10 cellular contexts compared by ENCODE assay signal in genomic region chr11:73312036-73312435, GRCh38. TPM values are rescaled to one million over a fixed set of nuclear protein-coding genes. Genes with fewer than 3 reads are reported as not detected.
DNase-seq lines count a peak whose midpoint lies in the region; TF ChIP-seq lines count a peak whose summit lies in the region.
"Had no signal": no experiment of that assay in that cellular context is flagged by ENCODE, and none has a peak within 500 bp of the region (broad histone marks: within the 10 kb centered on the region; RNA-seq: fewer than 3 reads in every experiment).

No MANE protein-coding gene starts in this region.

- intact Hi-C loops in colonic mucosa (cut with DNase I): no loop called here

- H3K4me1 ChIP-seq in colonic mucosa (no peaks in the 10 kb centered on the region), mesodermal cell (ENCODE audit: control insufficient read depth, insufficient read depth, low read length, poor library complexity, severe bottlenecking) (peaks cover 67% of the 10 kb centered on the region), subcutaneous abdominal adipose tissue (ENCODE audit: control insufficient read depth in 5 of 5, insufficient read depth in 5 of 5, low read length in 5 of 5) (peaks cover 14 to 96% (median 89%) of the 10 kb centered on the region in 5 donors)

- H3K27me3 ChIP-seq in colonic mucosa (no peaks in the 10 kb centered on the region), subcutaneous abdominal adipose tissue (ENCODE audit: control insufficient read depth in 5 of 5, insufficient read depth in 4 of 5, low read length in 5 of 5) (no peaks in the 10 kb centered on the region)

- DNase-seq in HFFc6 (no peak), colonic mucosa (no peak), SIG-M5 (lab: John Stamatoyannopoulos, UW) (no peak), NCI-H2081 (lab: John Stamatoyannopoulos, UW) (no peak), LoVo (ENCODE audit: low spot score) (no peak), AG08396 (ENCODE audit: low spot score) (no peak)
- DNase-seq: MV-4-11 had no signal

- H3K9me3 ChIP-seq in colonic mucosa (no peaks in the 10 kb centered on the region), mesodermal cell (ENCODE audit: control insufficient read depth, low read length) (no peaks in the 10 kb centered on the region), subcutaneous abdominal adipose tissue (ENCODE audit: control insufficient read depth in 5 of 5, low read length in 5 of 5) (no peaks in the 10 kb centered on the region)

- 83 to 86% methylated on average over 2 of the region's 2 CpGs for WGBS in mesodermal cell (ENCODE audit: insufficient coverage in 2 of 2), 2 experiments

- H3K4me3 Mint-ChIP-seq in HFFc6: peak overlapping the region; percentile 91

- H3K9me3 Mint-ChIP-seq in HFFc6: no peaks in the 10 kb centered on the region

- peaks cover 7% of the 10 kb centered on the region for H3K27me3 Mint-ChIP-seq in HFFc6 (ENCODE audit: insufficient read depth)

- H3K27ac ChIP-seq in colonic mucosa (peak overlapping the region; percentile 36), mesodermal cell (ENCODE audit: low read depth, low read length, severe bottlenecking) (no peak overlapping the region), subcutaneous abdominal adipose tissue (ENCODE audit: low read depth, low read length) (peak overlapping the region; percentile 72)

- peak overlapping the region; percentile 85 for H3K27ac Mint-ChIP-seq in HFFc6

- TF ChIP-seq CTCF in HFFc6 (IDR thresholded peaks at IDR 0.05) (no peak), colonic mucosa (IDR thresholded peaks at IDR 0.05) (no peak)

- H3K4me3 ChIP-seq in colonic mucosa: peak overlapping the region; percentile 15
- H3K4me3 ChIP-seq in mesodermal cell (ENCODE audit: extremely low read depth, insufficient read depth, low read length, poor library complexity, severe bottlenecking): peak overlapping the region; percentile 88
- H3K4me3 ChIP-seq in subcutaneous abdominal adipose tissue (ENCODE audit: low read depth in 1 of 5, low read length in 5 of 5): peak overlapping the region in 4 of 5 donors; percentile 62 to 82 (median 74)

- H3K36me3 ChIP-seq in colonic mucosa (no peaks in the 10 kb centered on the region), mesodermal cell (ENCODE audit: control insufficient read depth, insufficient read depth, low read length) (peaks cover 39% of the 10 kb centered on the region), subcutaneous abdominal adipose tissue (ENCODE audit: control insufficient read depth in 5 of 5, insufficient read depth in 5 of 5, low read length in 5 of 5) (peaks cover 0 to 3% (median 0%) of the 10 kb centered on the region in 5 donors)

- H3K9ac ChIP-seq in colonic mucosa (ENCODE audit: low read depth in 2 of 2, low read length in 2 of 2): no peak overlapping the region
- H3K9ac ChIP-seq in subcutaneous abdominal adipose tissue (ENCODE audit: low read length in 5 of 5): peak overlapping the region in 4 of 5 donors; percentile 0 to 71 (median 21)

- H3K4me1 Mint-ChIP-seq in HFFc6 (ENCODE audit: low read depth): peaks cover 75% of the 10 kb centered on the region

- H3K36me3 Mint-ChIP-seq in HFFc6 (ENCODE audit: low read depth): peaks cover 51% of the 10 kb centered on the region

RNA-seq across cellular contexts. Expression of gene ARHGEF17, which starts 4.0 kb away (rescaled TPM):
- total RNA-seq in HFFc6 (2021; fragmentation: NEBNext Ultra II Directional; extraction: Animal tissue kit (Norgen Biotek cat#: 25700)): 100 to 1,000 TPM in 2 of 6 experiments, 10 to 100 TPM in 4; 84.6 to 112 (median 92.1) TPM
- total RNA-seq in colonic mucosa: 10 to 100 TPM in 1 of 2 donors, 1 to 10 TPM in 1; 8.6 to 13.4 TPM
- polyA plus RNA-seq in mesodermal cell (2013, experiment 1 of 2): 83.9 TPM
- 71.8 TPM for polyA plus RNA-seq in mesodermal cell (2013, experiment 2 of 2)
- total RNA-seq: T-helper 1 cell treated with Interleukin-12 subunit alpha and Interleukin-12 subunit beta and Interleukin-4 antibody, amounts not matched to agents 30 ng/mL and 1 ng/mL, for 36 hours had no signal

RNA-seq across cellular contexts. Expression of gene P2RY6, which starts 39.9 kb away (rescaled TPM):
- total RNA-seq in HFFc6 (2021; fragmentation: NEBNext Ultra II Directional; extraction: Animal tissue kit (Norgen Biotek cat#: 25700)): 1 to 10 TPM in 4 of 6 experiments, under 1 TPM in 2; 0.54 to 2.4 (median 1.9) TPM
- total RNA-seq in colonic mucosa: 1 to 10 TPM in 1 of 2 donors, under 1 TPM in 1; 0.91 to 1.4 TPM
- 2.8 TPM for polyA plus RNA-seq in mesodermal cell (2013, experiment 1 of 2)
- 3.0 TPM for polyA plus RNA-seq in mesodermal cell (2013, experiment 2 of 2)
- total RNA-seq: T-helper 1 cell treated with Interleukin-12 subunit alpha and Interleukin-12 subunit beta and Interleukin-4 antibody, amounts not matched to agents 30 ng/mL and 1 ng/mL, for 36 hours had no signal

Comparison
In these comparisons a context has a peak if more than half of its experiments do, and no peak if none do; other contexts are left out.
1. H3K4me3 ChIP-seq: peak in every context shown above with its lines; median percentile 88 in mesodermal cell; 74 in subcutaneous abdominal adipose tissue; 15 in colonic mucosa.
2. H3K9ac ChIP-seq: peak in subcutaneous abdominal adipose tissue (4 of 5); none in colonic mucosa (0 of 2).
3. RNA of gene ARHGEF17, which starts 4.0 kb away (total RNA-seq): 84.6 to 112 TPM in HFFc6; 8.6 to 13.4 TPM in colonic mucosa; every median in the first group is over 4 times any median in the second.